Comparison of ENCODE assay signal across 21 cellular contexts in the genomic region with DNA sequence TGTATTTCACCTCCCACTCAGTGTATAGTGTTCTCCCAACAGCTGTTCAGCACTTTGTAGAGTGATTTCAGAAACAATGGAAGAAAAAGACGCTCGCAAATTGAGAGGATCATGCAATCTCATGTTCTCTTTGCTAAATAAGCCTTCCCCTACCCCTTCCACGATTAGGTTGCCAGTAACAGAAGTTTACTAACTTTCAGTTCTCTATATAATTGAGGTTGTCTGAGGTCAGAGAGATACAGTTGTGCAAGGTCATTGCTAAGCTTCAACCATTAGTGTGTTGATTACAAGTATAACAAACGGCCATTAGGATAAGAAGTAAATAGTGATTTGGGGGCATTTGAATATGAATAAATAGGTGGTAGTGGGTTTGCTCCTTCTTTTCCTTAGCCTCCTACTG.
DNase-seq lines count a peak whose midpoint lies in the region; ATAC-seq, FAIRE-seq and TF ChIP-seq lines count a peak whose summit lies in the region.
"Had no signal": no experiment of that assay in that cellular context is flagged by ENCODE, and none has a peak within 500 bp of the region (broad histone marks: within the 10 kb centered on the region; RNA-seq: fewer than 3 reads in every experiment).

No MANE protein-coding gene starts in this region.

- no peaks in the 10 kb centered on the region for H3K79me2 ChIP-seq in GM12878 (ENCODE audit: control insufficient read depth, insufficient read depth, low read length)

- no peak for FAIRE-seq in GM12878 (lab: Jason Lieb, UNC)
- FAIRE-seq: A204.1 had no signal

- TF ChIP-seq POLR2A in NB4 (IDR thresholded peaks at IDR 0.05; ENCODE audit: extremely low read depth, insufficient read length) (no peak), GM12878 (IDR thresholded peaks at IDR 0.05; ENCODE audit: low read depth, low read length) (no peak)

- no peak for ATAC-seq in GM12878
- ATAC-seq in left lung = no peak
- ATAC-seq: T-helper 17 cell had no signal

- in situ Hi-C loops in GM12878 (cut with MboI) = no loop called here

- no peak for TF ChIP-seq RAD21 in GM12878 (IDR thresholded peaks at IDR 0.05; ENCODE audit: insufficient read depth, low read depth, low read length)

- no peak overlapping the region for H3K9ac ChIP-seq in GM12878 (ENCODE audit: control insufficient read depth, insufficient read depth, low read length)

- peak; percentile 76 for DNase-seq in CD1c-positive myeloid dendritic cell (ENCODE audit: extremely low spot score)
- peak; percentile 13 for DNase-seq in NB4 (ENCODE audit: low read depth)
- peak; percentile 18 for DNase-seq in OCI-M1 (lab: John Stamatoyannopoulos, UW)
- DNase-seq in GM12878 (ENCODE audit: low read depth, low spot score) = no peak
- no peak for DNase-seq in hepatic stellate cell (ENCODE audit: low spot score)
- DNase-seq in left lung = no peak
- DNase-seq in NCI-H2171 treated with DMSO at 0.1 percent for 48 hours (lab: John Stamatoyannopoulos, UW) = no peak
- no peak for DNase-seq in NCI-H2107 (lab: John Stamatoyannopoulos, UW)
- DNase-seq: BE2C; CD4-positive, alpha-beta memory T cell; DMS153; GDM1; KG1; NCI-H1092 treated with DMSO at 0.1 percent for 48 hours; NCI-H146; NCI-H2029 treated with DMSO at 0.1 percent for 48 hours; NCI-H748 treated with DMSO at 0.1 percent for 48 hours; Peyer's patch; SHP77; T-helper 17 cell had no signal

- H3K27me3 ChIP-seq in GM12878 (replicated peaks in 1 of 2; ENCODE audit: control insufficient read depth in 2 of 2, insufficient read depth in 2 of 2, low read length in 1 of 2) (no peaks in the 10 kb centered on the region), left lung (no peaks in the 10 kb centered on the region)
- H3K27me3 ChIP-seq: BE2C, Peyer's patch had no signal

- H3K36me3 ChIP-seq in GM12878 (ENCODE audit: control insufficient read depth in 2 of 2, insufficient read depth in 2 of 2, low read length in 1 of 2) = no peaks in the 10 kb centered on the region
- no peaks in the 10 kb centered on the region for H3K36me3 ChIP-seq in left lung
- H3K36me3 ChIP-seq: BE2C, Peyer's patch had no signal

- RAD21 ChIA-PET in GM12878 (lab: Charles Lee; ENCODE audit: unreplicated experiment) = interaction anchor here (0.7 kb wide), 1 partner anchor 12 kb away, joined by 3 read pairs; no protein-coding TSS in a partner anchor

- intact Hi-C loops in GM12878 (cut with micrococcal nuclease; ENCODE audit: unreplicated experiment) = no loop called here
- intact Hi-C loops in left lung (cut with DNase I) = no loop called here

- no peak overlapping the region for H2AFZ ChIP-seq in GM12878 (ENCODE audit: control insufficient read depth, low read depth, low read length)

- POLR2A ChIA-PET in GM12878 (lab: Charles Lee) = no interaction called here

- H3K9me3 ChIP-seq in GM12878 (replicated peaks; ENCODE audit: control insufficient read depth, insufficient read depth, low read length) (no peaks in the 10 kb centered on the region), left lung (peaks cover 0 to 2% of the 10 kb centered on the region in 2 donors)
- H3K9me3 ChIP-seq: BE2C, Peyer's patch had no signal

- no peaks in the 10 kb centered on the region for H4K20me1 ChIP-seq in GM12878 (ENCODE audit: control insufficient read depth, insufficient read depth)

- H3K27ac ChIP-seq in GM12878 (ENCODE audit: control insufficient read depth, insufficient read depth) (no peak overlapping the region), left lung (no peak overlapping the region)
- H3K27ac ChIP-seq: Peyer's patch had no signal

- H3K4me1 ChIP-seq in GM12878 (ENCODE audit: control insufficient read depth, insufficient read depth, low read length) (no peaks in the 10 kb centered on the region), left lung (no peaks in the 10 kb centered on the region)
- H3K4me1 ChIP-seq: Peyer's patch had no signal

- no peak for TF ChIP-seq EP300 in GM12878 (IDR thresholded peaks at IDR 0.05; ENCODE audit: borderline replicate concordance in 1 of 2, control insufficient read depth in 1 of 2, low read depth in 2 of 2, low read length in 2 of 2)

- WGBS in GM12878 (ENCODE audit: insufficient coverage, insufficient replicate concordance, low lambda C conversion rate, missing lambda C conversion rate) = 11% methylated on average over 4 of the region's 4 CpGs

- H3K4me2 ChIP-seq in GM12878 (ENCODE audit: control insufficient read depth, insufficient read depth) = no peak overlapping the region

- TF ChIP-seq CTCF in NB4 (IDR thresholded peaks at IDR 0.05; ENCODE audit: low read depth, low read length) (no peak), GM12878 (IDR thresholded peaks at IDR 0.05 in 2 of 3, conservative IDR thresholded peaks at IDR 0.05 in 1 of 3; ENCODE audit: control insufficient read depth in 2 of 3, extremely low read depth in 1 of 3, insufficient read depth in 1 of 3, low read depth in 3 of 3, low read length in 3 of 3) (no peak), left lung (IDR thresholded peaks at IDR 0.05) (no peak)

- CTCF ChIA-PET in GM12878 (lab: Yijun Ruan, JAX) = interaction anchor here (1.1 to 1.2 kb wide), 2 partner anchors 11 to 251 kb away, joined by 3 to 4 read pairs; no protein-coding TSS in a partner anchor

- SMC1A ChIA-PET in GM12878 (lab: Charles Lee; ENCODE audit: uncharacterized antibody, unreplicated experiment) = no interaction called here

- H3K4me3 ChIP-seq in NB4 (ENCODE audit: low read depth, low read length) (no peak overlapping the region), GM12878 (no peak overlapping the region), left lung (no peak overlapping the region)
- H3K4me3 ChIP-seq: Peyer's patch had no signal

- BruUV-seq in GM12878 (replicated peaks; lab: Mats Ljungman, UMichigan) = no TSS peak

TF ChIP-seq in GM12878, 131 proteins besides CTCF, POLR2A, EP300 and RAD21:
- TF ChIP-seq SPI1 (IDR thresholded peaks at IDR 0.05; ENCODE audit: borderline replicate concordance, insufficient read depth, low read depth, low read length) = 0 out of 2 replicates have a peak, but pooled peaks have one; percentile 10
- TF ChIP-seq LARP7 (IDR thresholded peaks at IDR 0.05) = no peak

Comparison
In these comparisons a context has a peak if more than half of its experiments do, and no peak if none do; other contexts are left out.
1. DNase-seq: peak in CD1c-positive myeloid dendritic cell (single experiment), NB4 (single experiment) and OCI-M1 (single experiment); none in GM12878 (single experiment), hepatic stellate cell (single experiment), left lung (0 of 2), NCI-H2171 treated with DMSO at 0.1 percent for 48 hours (single experiment) and NCI-H2107 (single experiment).